In genomic region chr3:169686874-169687273, GRCh38 we compare ENCODE assay signal across 1 cellular context.
TF ChIP-seq lines count a peak whose summit lies in the region.

No MANE protein-coding gene starts in this region.

TF ChIP-seq in HepG2, 621 proteins besides CTCF, POLR2A, EP300 and RAD21 (continued from another document and continues in another):
- TF ChIP-seq SOX5 (CRISPR knock-in tag; IDR thresholded peaks at IDR 0.05; ENCODE audit: borderline replicate concordance) (peak; percentile 44; the same call in 1 of the 2 replicates), PRDM4 (CRISPR knock-in tag; IDR thresholded peaks at IDR 0.05; ENCODE audit: borderline replicate concordance) (no peak), NCOA2 (CRISPR knock-in tag; IDR thresholded peaks at IDR 0.05) (peak; percentile 25; the same call in 1 of the 2 replicates), ZNF567 (CRISPR knock-in tag; IDR thresholded peaks at IDR 0.05; ENCODE audit: borderline replicate concordance) (no peak), ELF4 (CRISPR knock-in tag; IDR thresholded peaks at IDR 0.05; ENCODE audit: borderline replicate concordance) (no peak), ARID2 (CRISPR knock-in tag; IDR thresholded peaks at IDR 0.05; ENCODE audit: borderline replicate concordance) (no peak), ZNF564 (CRISPR knock-in tag; IDR thresholded peaks at IDR 0.05) (no peak), ZKSCAN8 (CRISPR knock-in tag; IDR thresholded peaks at IDR 0.05; ENCODE audit: borderline replicate concordance) (no peak; the same call in 1 of the 2 replicates), MBD4 (IDR thresholded peaks at IDR 0.05; ENCODE audit: borderline replicate concordance, low read length) (no peak), ZNF777 (CRISPR knock-in tag; IDR thresholded peaks at IDR 0.05) (no peak), ARHGAP35 (CRISPR knock-in tag; IDR thresholded peaks at IDR 0.05; ENCODE audit: borderline replicate concordance) (no peak), SIX1 (CRISPR knock-in tag; IDR thresholded peaks at IDR 0.05; ENCODE audit: borderline replicate concordance) (no peak), RAD51 (IDR thresholded peaks at IDR 0.05; ENCODE audit: borderline replicate concordance) (peak; percentile 67; the same call in 1 of the 2 replicates), HDAC1 (CRISPR knock-in tag; IDR thresholded peaks at IDR 0.05) (no peak), ELF3 (CRISPR knock-in tag; IDR thresholded peaks at IDR 0.05) (peak; percentile 63), ZNF644 (CRISPR knock-in tag; IDR thresholded peaks at IDR 0.05; ENCODE audit: low read depth) (peak; percentile 89), FOXA3 (CRISPR knock-in tag; IDR thresholded peaks at IDR 0.05) (peak; percentile 84), MXI1 (IDR thresholded peaks at IDR 0.05; ENCODE audit: borderline replicate concordance, low read depth, low read length) (no peak), BORCS8-MEF2B (CRISPR knock-in tag; IDR thresholded peaks at IDR 0.05) (no peak), JUN (CRISPR knock-in tag; IDR thresholded peaks at IDR 0.05) (no peak), ZNF652 (CRISPR knock-in tag; IDR thresholded peaks at IDR 0.05; ENCODE audit: borderline replicate concordance, low read depth) (no peak), SYNCRIP (IDR thresholded peaks at IDR 0.05; ENCODE audit: insufficient read depth, low read depth, low read length) (no peak), PHF8 (CRISPR knock-in tag; IDR thresholded peaks at IDR 0.05) (no peak), AKNA (CRISPR knock-in tag; IDR thresholded peaks at IDR 0.05; ENCODE audit: borderline replicate concordance) (no peak), ZNF337 (CRISPR knock-in tag; IDR thresholded peaks at IDR 0.05; ENCODE audit: borderline replicate concordance, low read depth) (no peak), CREM (IDR thresholded peaks at IDR 0.05) (0 out of 2 replicates have a peak, but pooled peaks have one; percentile 11), CREM (CRISPR knock-in tag; IDR thresholded peaks at IDR 0.05) (no peak), ZNF282 (IDR thresholded peaks at IDR 0.05; ENCODE audit: partially characterized antibody) (no peak), POLR2AphosphoS2 (IDR thresholded peaks at IDR 0.05; ENCODE audit: low read depth, low read length) (no peak), ZNF543 (CRISPR knock-in tag; IDR thresholded peaks at IDR 0.05) (no peak), ZNF792 (CRISPR knock-in tag; IDR thresholded peaks at IDR 0.05) (peak; percentile 50; the same call in 1 of the 2 replicates), RXRA (CRISPR knock-in tag; IDR thresholded peaks at IDR 0.05) (no peak), MAZ (IDR thresholded peaks at IDR 0.05; ENCODE audit: borderline replicate concordance, low read depth, low read length) (no peak), MAZ (CRISPR knock-in tag; IDR thresholded peaks at IDR 0.05; ENCODE audit: low read depth) (no peak), ZNF263 (CRISPR knock-in tag; IDR thresholded peaks at IDR 0.05) (no peak), FOSL2 (CRISPR knock-in tag; IDR thresholded peaks at IDR 0.05) (no peak), SNRNP70 (IDR thresholded peaks at IDR 0.05; ENCODE audit: low read depth, low read length) (no peak), KDM5B (CRISPR knock-in tag; IDR thresholded peaks at IDR 0.05; ENCODE audit: borderline replicate concordance) (no peak), RARG (CRISPR knock-in tag; IDR thresholded peaks at IDR 0.05; ENCODE audit: low read depth) (no peak), FOXJ3 (CRISPR knock-in tag; IDR thresholded peaks at IDR 0.05; ENCODE audit: borderline replicate concordance) (peak; percentile 20; the same call in 1 of the 2 replicates)
- TF ChIP-seq, protein P1, sequence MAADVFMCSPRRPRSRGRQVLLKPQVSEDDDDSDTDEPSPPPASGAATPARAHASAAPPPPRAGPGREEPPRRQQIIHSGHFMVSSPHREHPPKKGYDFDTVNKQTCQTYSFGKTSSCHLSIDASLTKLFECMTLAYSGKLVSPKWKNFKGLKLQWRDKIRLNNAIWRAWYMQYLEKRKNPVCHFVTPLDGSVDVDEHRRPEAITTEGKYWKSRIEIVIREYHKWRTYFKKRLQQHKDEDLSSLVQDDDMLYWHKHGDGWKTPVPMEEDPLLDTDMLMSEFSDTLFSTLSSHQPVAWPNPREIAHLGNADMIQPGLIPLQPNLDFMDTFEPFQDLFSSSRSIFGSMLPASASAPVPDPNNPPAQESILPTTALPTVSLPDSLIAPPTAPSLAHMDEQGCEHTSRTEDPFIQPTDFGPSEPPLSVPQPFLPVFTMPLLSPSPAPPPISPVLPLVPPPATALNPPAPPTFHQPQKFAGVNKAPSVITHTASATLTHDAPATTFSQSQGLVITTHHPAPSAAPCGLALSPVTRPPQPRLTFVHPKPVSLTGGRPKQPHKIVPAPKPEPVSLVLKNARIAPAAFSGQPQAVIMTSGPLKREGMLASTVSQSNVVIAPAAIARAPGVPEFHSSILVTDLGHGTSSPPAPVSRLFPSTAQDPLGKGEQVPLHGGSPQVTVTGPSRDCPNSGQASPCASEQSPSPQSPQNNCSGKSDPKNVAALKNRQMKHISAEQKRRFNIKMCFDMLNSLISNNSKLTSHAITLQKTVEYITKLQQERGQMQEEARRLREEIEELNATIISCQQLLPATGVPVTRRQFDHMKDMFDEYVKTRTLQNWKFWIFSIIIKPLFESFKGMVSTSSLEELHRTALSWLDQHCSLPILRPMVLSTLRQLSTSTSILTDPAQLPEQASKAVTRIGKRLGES (CRISPR knock-in tag; IDR thresholded peaks at IDR 0.05; ENCODE audit: borderline replicate concordance): no peak
- TF ChIP-seq, protein P2, sequence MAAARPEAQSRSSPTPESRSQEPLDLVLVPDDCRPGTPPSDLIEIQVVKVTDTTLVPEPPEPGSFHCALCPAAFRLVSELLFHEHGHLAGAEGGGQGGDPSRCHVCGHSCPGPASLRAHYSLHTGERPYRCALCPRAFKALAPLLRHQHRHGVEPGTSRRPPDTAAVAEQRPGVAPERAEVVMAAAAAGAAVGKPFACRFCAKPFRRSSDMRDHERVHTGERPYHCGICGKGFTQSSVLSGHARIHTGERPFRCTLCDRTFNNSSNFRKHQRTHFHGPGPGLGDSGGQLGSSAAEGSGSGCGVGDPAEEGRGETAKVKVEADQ (CRISPR knock-in tag; IDR thresholded peaks at IDR 0.05; ENCODE audit: borderline replicate concordance): no peak
- TF ChIP-seq, protein P3, sequence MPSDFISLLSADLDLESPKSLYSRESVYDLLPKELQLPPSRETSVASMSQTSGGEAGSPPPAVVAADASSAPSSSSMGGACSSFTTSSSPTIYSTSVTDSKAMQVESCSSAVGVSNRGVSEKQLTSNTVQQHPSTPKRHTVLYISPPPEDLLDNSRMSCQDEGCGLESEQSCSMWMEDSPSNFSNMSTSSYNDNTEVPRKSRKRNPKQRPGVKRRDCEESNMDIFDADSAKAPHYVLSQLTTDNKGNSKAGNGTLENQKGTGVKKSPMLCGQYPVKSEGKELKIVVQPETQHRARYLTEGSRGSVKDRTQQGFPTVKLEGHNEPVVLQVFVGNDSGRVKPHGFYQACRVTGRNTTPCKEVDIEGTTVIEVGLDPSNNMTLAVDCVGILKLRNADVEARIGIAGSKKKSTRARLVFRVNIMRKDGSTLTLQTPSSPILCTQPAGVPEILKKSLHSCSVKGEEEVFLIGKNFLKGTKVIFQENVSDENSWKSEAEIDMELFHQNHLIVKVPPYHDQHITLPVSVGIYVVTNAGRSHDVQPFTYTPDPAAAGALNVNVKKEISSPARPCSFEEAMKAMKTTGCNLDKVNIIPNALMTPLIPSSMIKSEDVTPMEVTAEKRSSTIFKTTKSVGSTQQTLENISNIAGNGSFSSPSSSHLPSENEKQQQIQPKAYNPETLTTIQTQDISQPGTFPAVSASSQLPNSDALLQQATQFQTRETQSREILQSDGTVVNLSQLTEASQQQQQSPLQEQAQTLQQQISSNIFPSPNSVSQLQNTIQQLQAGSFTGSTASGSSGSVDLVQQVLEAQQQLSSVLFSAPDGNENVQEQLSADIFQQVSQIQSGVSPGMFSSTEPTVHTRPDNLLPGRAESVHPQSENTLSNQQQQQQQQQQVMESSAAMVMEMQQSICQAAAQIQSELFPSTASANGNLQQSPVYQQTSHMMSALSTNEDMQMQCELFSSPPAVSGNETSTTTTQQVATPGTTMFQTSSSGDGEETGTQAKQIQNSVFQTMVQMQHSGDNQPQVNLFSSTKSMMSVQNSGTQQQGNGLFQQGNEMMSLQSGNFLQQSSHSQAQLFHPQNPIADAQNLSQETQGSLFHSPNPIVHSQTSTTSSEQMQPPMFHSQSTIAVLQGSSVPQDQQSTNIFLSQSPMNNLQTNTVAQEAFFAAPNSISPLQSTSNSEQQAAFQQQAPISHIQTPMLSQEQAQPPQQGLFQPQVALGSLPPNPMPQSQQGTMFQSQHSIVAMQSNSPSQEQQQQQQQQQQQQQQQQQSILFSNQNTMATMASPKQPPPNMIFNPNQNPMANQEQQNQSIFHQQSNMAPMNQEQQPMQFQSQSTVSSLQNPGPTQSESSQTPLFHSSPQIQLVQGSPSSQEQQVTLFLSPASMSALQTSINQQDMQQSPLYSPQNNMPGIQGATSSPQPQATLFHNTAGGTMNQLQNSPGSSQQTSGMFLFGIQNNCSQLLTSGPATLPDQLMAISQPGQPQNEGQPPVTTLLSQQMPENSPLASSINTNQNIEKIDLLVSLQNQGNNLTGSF (CRISPR knock-in tag; IDR thresholded peaks at IDR 0.05): no peak
- TF ChIP-seq, protein P4, sequence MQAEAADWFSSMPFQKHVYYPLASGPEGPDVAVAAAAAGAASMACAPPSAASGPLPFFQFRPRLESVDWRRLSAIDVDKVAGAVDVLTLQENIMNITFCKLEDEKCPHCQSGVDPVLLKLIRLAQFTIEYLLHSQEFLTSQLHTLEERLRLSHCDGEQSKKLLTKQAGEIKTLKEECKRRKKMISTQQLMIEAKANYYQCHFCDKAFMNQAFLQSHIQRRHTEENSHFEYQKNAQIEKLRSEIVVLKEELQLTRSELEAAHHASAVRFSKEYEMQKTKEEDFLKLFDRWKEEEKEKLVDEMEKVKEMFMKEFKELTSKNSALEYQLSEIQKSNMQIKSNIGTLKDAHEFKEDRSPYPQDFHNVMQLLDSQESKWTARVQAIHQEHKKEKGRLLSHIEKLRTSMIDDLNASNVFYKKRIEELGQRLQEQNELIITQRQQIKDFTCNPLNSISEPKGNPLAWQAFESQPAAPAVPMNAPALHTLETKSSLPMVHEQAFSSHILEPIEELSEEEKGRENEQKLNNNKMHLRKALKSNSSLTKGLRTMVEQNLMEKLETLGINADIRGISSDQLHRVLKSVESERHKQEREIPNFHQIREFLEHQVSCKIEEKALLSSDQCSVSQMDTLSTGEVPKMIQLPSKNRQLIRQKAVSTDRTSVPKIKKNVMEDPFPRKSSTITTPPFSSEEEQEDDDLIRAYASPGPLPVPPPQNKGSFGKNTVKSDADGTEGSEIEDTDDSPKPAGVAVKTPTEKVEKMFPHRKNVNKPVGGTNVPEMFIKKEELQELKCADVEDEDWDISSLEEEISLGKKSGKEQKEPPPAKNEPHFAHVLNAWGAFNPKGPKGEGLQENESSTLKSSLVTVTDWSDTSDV (CRISPR knock-in tag; IDR thresholded peaks at IDR 0.05): no peak
- TF ChIP-seq, protein P5, sequence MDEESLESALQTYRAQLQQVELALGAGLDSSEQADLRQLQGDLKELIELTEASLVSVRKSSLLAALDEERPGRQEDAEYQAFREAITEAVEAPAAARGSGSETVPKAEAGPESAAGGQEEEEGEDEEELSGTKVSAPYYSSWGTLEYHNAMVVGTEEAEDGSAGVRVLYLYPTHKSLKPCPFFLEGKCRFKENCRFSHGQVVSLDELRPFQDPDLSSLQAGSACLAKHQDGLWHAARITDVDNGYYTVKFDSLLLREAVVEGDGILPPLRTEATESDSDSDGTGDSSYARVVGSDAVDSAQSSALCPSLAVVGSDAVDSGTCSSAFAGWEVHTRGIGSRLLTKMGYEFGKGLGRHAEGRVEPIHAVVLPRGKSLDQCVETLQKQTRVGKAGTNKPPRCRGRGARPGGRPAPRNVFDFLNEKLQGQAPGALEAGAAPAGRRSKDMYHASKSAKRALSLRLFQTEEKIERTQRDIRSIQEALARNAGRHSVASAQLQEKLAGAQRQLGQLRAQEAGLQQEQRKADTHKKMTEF (CRISPR knock-in tag; IDR thresholded peaks at IDR 0.05): peak; percentile 43; the same call in 1 of the 2 replicates
